In genomic region chr3:66498718-66499611, GRCh38 we compare ENCODE assay signal across 7 cellular contexts. TPM values are rescaled to one million over a fixed set of nuclear protein-coding genes. Genes with fewer than 3 reads are reported as not detected.
DNase-seq lines count a peak whose midpoint lies in the region; ATAC-seq and TF ChIP-seq lines count a peak whose summit lies in the region.

No MANE protein-coding gene starts in this region.

- peak overlapping the region; percentile 68 for H3K9ac ChIP-seq in iPS-15b (ENCODE audit: low read depth, low read length)

- POLR2A ChIA-PET in activated CD8-positive, alpha-beta T cell treated with anti-CD3 and anti-CD28 coated beads for 36 hours (lab: Charles Lee): interaction anchor here (0.7 to 2.7 kb wide), 4 partner anchors 8 to 30 kb away, joined by 3 to 14 read pairs (median 3); no protein-coding TSS in a partner anchor

- intact Hi-C loops in activated CD8-positive, alpha-beta T cell treated with anti-CD3 and anti-CD28 coated beads for 36 hours (cut with micrococcal nuclease): no loop called here

- CTCF ChIA-PET in activated CD8-positive, alpha-beta T cell treated with anti-CD3 and anti-CD28 coated beads for 36 hours (lab: Charles Lee): interaction anchor here (1.4 kb wide), 1 partner anchor 91 kb away, joined by 4 read pairs; no protein-coding TSS in a partner anchor

- H3K27ac Mint-ChIP-seq in activated CD8-positive, alpha-beta T cell treated with anti-CD3 and anti-CD28 coated beads for 36 hours: peak overlapping the region; percentile 88
- peak overlapping the region; percentile 56 to 81 for H3K27ac Mint-ChIP-seq in stimulated activated naive CD8-positive, alpha-beta T cell treated with anti-CD3 and anti-CD28 coated beads, Interleukin-15, amount 100 ng/mL, for 72 hours

- H3K9me3 Mint-ChIP-seq in activated CD8-positive, alpha-beta T cell treated with anti-CD3 and anti-CD28 coated beads for 36 hours: no peaks in the 10 kb centered on the region
- H3K9me3 Mint-ChIP-seq in stimulated activated naive CD8-positive, alpha-beta T cell treated with anti-CD3 and anti-CD28 coated beads, Interleukin-15, amount 100 ng/mL, for 72 hours: no peaks in the 10 kb centered on the region

- H3K4me3 ChIP-seq in HAP-1 (peak overlapping the region; percentile 59), iPS-15b (ENCODE audit: low read depth, low read length) (peak overlapping the region; percentile 73)

- no peak for TF ChIP-seq CTCF in activated CD8-positive, alpha-beta T cell treated with anti-CD3 and anti-CD28 coated beads for 36 hours (IDR thresholded peaks at IDR 0.05)

- peak overlapping the region; percentile 92 for H3K4me3 Mint-ChIP-seq in activated CD8-positive, alpha-beta T cell treated with anti-CD3 and anti-CD28 coated beads for 36 hours
- H3K4me3 Mint-ChIP-seq in stimulated activated naive CD8-positive, alpha-beta T cell treated with anti-CD3 and anti-CD28 coated beads, Interleukin-15, amount 100 ng/mL, for 72 hours: peak overlapping the region; percentile 98

- H3K27me3 Mint-ChIP-seq in activated CD8-positive, alpha-beta T cell treated with anti-CD3 and anti-CD28 coated beads for 36 hours: peaks cover 20% of the 10 kb centered on the region
- peaks cover 70% of the 10 kb centered on the region for H3K27me3 Mint-ChIP-seq in stimulated activated naive CD8-positive, alpha-beta T cell treated with anti-CD3 and anti-CD28 coated beads, Interleukin-15, amount 100 ng/mL, for 72 hours

- in situ Hi-C loops in HAP-1 (cut with MboI; ENCODE audit: low sequenced_read_pairs): no loop called here

- peak; percentile 32 to 46 for DNase-seq in HAP-1 (ENCODE audit: low spot score in 2 of 2)
- DNase-seq in activated CD8-positive, alpha-beta T cell treated with anti-CD3 and anti-CD28 coated beads for 36 hours: no peak
- no peak for DNase-seq in stimulated activated naive CD8-positive, alpha-beta T cell treated with anti-CD3 and anti-CD28 coated beads, Interleukin-15, amount 100 ng/mL, for 72 hours
- DNase-seq in NCI-H1694 treated with DMSO at 0.1 percent for 48 hours (lab: John Stamatoyannopoulos, UW): no peak
- DNase-seq in NCI-H446 treated with DMSO at 0.1 percent for 48 hours (lab: John Stamatoyannopoulos, UW): no peak
- no peak for DNase-seq in DMS79 treated with DMSO at 0.1 percent for 48 hours (lab: John Stamatoyannopoulos, UW)

- H3K27me3 ChIP-seq in HAP-1 (ENCODE audit: low read depth): 0 out of 2 replicates have a peak, but pooled peaks cover 2% of the 10 kb centered on the region
- H3K27me3 ChIP-seq in iPS-15b (ENCODE audit: control insufficient read depth, insufficient read depth, low read length): no peaks in the 10 kb centered on the region

- peaks cover 57% of the 10 kb centered on the region for H3K4me1 ChIP-seq in HAP-1
- peaks cover 44% of the 10 kb centered on the region for H3K4me1 ChIP-seq in iPS-15b (ENCODE audit: control insufficient read depth, insufficient read depth, low read length)

- peaks cover 4% of the 10 kb centered on the region for H3K36me3 Mint-ChIP-seq in activated CD8-positive, alpha-beta T cell treated with anti-CD3 and anti-CD28 coated beads for 36 hours (ENCODE audit: low read depth)

- H3K36me3 ChIP-seq in HAP-1 (replicated peaks) (no peaks in the 10 kb centered on the region), iPS-15b (ENCODE audit: control insufficient read depth, insufficient read depth, low read length) (no peaks in the 10 kb centered on the region)

- no peak for ATAC-seq in activated CD8-positive, alpha-beta T cell treated with anti-CD3 and anti-CD28 coated beads for 36 hours
- no peak for ATAC-seq in stimulated activated naive CD8-positive, alpha-beta T cell treated with anti-CD3 and anti-CD28 coated beads, Interleukin-15, amount 100 ng/mL, for 72 hours

- H3K4me1 Mint-ChIP-seq in activated CD8-positive, alpha-beta T cell treated with anti-CD3 and anti-CD28 coated beads for 36 hours (ENCODE audit: low read depth): peaks cover 60% of the 10 kb centered on the region
- peaks cover 62% of the 10 kb centered on the region for H3K4me1 Mint-ChIP-seq in stimulated activated naive CD8-positive, alpha-beta T cell treated with anti-CD3 and anti-CD28 coated beads, Interleukin-15, amount 100 ng/mL, for 72 hours

- no peaks in the 10 kb centered on the region for H3K9me3 ChIP-seq in HAP-1
- no peaks in the 10 kb centered on the region for H3K9me3 ChIP-seq in iPS-15b (ENCODE audit: control insufficient read depth, insufficient read depth, low read length)

RNA-seq across cellular contexts. Expression of gene LRIG1, which starts 1.9 kb away (rescaled TPM):
- 10 to 100 TPM; 12.7 to 13.0 TPM for total RNA-seq in activated CD8-positive, alpha-beta T cell treated with anti-CD3 and anti-CD28 coated beads for 36 hours

Comparison
In these comparisons a context has a peak if more than half of its experiments do, and no peak if none do; other contexts are left out.
1. DNase-seq: peak in HAP-1 (2 of 2); none in activated CD8-positive, alpha-beta T cell treated with anti-CD3 and anti-CD28 coated beads for 36 hours (single experiment), stimulated activated naive CD8-positive, alpha-beta T cell treated with anti-CD3 and anti-CD28 coated beads, Interleukin-15, amount 100 ng/mL, for 72 hours (0 of 2), NCI-H1694 treated with DMSO at 0.1 percent for 48 hours (single experiment), NCI-H446 treated with DMSO at 0.1 percent for 48 hours (single experiment) and DMS79 treated with DMSO at 0.1 percent for 48 hours (single experiment).